ENCODE assay signal across 1 cellular context in the genomic region with DNA sequence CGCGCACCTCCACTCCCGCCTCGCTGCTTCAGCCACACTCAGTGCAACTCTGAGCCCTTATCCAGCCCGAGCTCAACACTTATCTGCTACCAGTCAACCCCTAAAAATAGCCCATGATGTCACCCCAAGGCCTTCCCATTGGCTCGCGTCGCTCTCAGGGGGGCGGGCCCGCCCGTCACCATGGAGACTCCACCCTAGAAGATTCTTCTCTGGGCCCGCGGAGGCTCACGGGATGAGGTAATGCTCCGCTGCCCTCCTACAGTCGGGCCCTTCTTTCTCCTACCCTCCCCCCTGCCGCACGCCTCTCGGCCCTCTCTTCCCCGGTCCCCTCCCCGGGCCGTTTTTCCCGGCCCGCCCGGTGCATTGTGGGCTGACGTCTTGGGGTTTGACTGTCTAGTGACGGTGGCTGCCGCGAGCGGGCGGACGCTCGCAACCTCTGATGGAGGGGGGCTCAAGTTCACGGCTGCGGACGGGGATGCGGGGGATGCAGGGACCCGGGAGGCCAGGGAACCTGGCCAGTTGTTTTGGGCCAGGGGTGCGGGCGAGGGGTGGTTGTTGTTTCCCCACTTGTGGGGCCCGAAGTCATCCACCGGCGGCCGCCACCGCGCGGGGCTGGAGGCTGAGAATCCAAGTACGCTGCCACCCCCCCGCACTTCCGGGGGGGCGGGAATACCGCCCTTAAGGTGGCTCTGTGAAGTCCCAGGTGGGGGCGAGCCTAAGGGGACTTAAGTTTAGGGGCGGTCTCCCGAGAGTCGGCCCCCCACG.
TF ChIP-seq lines count a peak whose summit lies in the region.

Gene JUN (minus strand): TSS at position 55 of the 765 bp plus-strand sequence. CDS start 977 bp downstream, outside the sequence.

TF ChIP-seq in K562, 482 proteins besides CTCF, POLR2A, EP300 and RAD21 (continued from another document and continues in another):
- TF ChIP-seq MBD1 (CRISPR knock-in tag; IDR thresholded peaks at IDR 0.05), result no peak
- TF ChIP-seq ZNF79 (CRISPR knock-in tag; IDR thresholded peaks at IDR 0.05; ENCODE audit: low read depth), result no peak
- no peak for TF ChIP-seq FOXA1 (IDR thresholded peaks at IDR 0.05; ENCODE audit: borderline replicate concordance)
- peak; percentile 95 for TF ChIP-seq ETV1 (tag; conservative IDR thresholded peaks at IDR 0.05; ENCODE audit: low read depth)
- TF ChIP-seq SIN3B (IDR thresholded peaks at IDR 0.05; ENCODE audit: low read depth), result peak; percentile 48
- TF ChIP-seq SMC3 (conservative IDR thresholded peaks at IDR 0.05; ENCODE audit: insufficient read depth, low read depth, low read length), result no peak
- peak; percentile 63 to 76; a peak in 3 of 4 replicates for TF ChIP-seq TBL1XR1 (IDR thresholded peaks at IDR 0.05; ENCODE audit: low read length in 2 of 2)
- TF ChIP-seq NCOA2 (IDR thresholded peaks at IDR 0.05; ENCODE audit: partially characterized antibody in 2 of 2), result no peak
- TF ChIP-seq ZNF175 (CRISPR knock-in tag; IDR thresholded peaks at IDR 0.05; ENCODE audit: low read depth), result peak; percentile 36
- TF ChIP-seq ELK3 (CRISPR knock-in tag; IDR thresholded peaks at IDR 0.05), result no peak
- TF ChIP-seq HDAC3 (IDR thresholded peaks at IDR 0.05; ENCODE audit: borderline replicate concordance, partially characterized antibody), result peak; percentile 69
- no peak for TF ChIP-seq KLF10 (CRISPR knock-in tag; IDR thresholded peaks at IDR 0.05)
- TF ChIP-seq, protein P1, sequence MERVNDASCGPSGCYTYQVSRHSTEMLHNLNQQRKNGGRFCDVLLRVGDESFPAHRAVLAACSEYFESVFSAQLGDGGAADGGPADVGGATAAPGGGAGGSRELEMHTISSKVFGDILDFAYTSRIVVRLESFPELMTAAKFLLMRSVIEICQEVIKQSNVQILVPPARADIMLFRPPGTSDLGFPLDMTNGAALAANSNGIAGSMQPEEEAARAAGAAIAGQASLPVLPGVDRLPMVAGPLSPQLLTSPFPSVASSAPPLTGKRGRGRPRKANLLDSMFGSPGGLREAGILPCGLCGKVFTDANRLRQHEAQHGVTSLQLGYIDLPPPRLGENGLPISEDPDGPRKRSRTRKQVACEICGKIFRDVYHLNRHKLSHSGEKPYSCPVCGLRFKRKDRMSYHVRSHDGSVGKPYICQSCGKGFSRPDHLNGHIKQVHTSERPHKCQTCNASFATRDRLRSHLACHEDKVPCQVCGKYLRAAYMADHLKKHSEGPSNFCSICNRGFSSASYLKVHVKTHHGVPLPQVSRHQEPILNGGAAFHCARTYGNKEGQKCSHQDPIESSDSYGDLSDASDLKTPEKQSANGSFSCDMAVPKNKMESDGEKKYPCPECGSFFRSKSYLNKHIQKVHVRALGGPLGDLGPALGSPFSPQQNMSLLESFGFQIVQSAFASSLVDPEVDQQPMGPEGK (CRISPR knock-in tag; IDR thresholded peaks at IDR 0.05; ENCODE audit: borderline replicate concordance), result no peak
- TF ChIP-seq ZNF395 (CRISPR knock-in tag; IDR thresholded peaks at IDR 0.05), result no peak; the same call in 1 of the 2 replicates
- TF ChIP-seq HNRNPLL (IDR thresholded peaks at IDR 0.05; ENCODE audit: low read depth, low read length, poor library complexity, severe bottlenecking), result peak; percentile 31
- TF ChIP-seq, protein P2, sequence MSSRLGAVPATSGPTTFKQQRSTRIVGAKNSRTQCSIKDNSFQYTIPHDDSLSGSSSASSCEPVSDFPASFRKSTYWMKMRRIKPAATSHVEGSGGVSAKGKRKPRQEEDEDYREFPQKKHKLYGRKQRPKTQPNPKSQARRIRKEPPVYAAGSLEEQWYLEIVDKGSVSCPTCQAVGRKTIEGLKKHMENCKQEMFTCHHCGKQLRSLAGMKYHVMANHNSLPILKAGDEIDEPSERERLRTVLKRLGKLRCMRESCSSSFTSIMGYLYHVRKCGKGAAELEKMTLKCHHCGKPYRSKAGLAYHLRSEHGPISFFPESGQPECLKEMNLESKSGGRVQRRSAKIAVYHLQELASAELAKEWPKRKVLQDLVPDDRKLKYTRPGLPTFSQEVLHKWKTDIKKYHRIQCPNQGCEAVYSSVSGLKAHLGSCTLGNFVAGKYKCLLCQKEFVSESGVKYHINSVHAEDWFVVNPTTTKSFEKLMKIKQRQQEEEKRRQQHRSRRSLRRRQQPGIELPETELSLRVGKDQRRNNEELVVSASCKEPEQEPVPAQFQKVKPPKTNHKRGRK (tag; IDR thresholded peaks at IDR 0.05), result no peak
- TF ChIP-seq MXI1 (IDR thresholded peaks at IDR 0.05; ENCODE audit: low read depth, low read length), result peak; percentile 72
- TF ChIP-seq ZC3H8 (IDR thresholded peaks at IDR 0.05), result no peak
- TF ChIP-seq SREBF2 (CRISPR knock-in tag; IDR thresholded peaks at IDR 0.05), result no peak
- TF ChIP-seq HDAC2 (IDR thresholded peaks at IDR 0.05), result 0 out of 2 replicates have a peak, but pooled peaks have one; percentile 16
- no peak for TF ChIP-seq NFATC3 (IDR thresholded peaks at IDR 0.05)
- peak; percentile 68 for TF ChIP-seq FOXM1 (IDR thresholded peaks at IDR 0.05; ENCODE audit: low read depth)
- TF ChIP-seq FOXM1 (CRISPR knock-in tag; IDR thresholded peaks at IDR 0.05; ENCODE audit: low read depth), result no peak; the same call in 1 of the 2 replicates
- TF ChIP-seq ZNF134 (CRISPR knock-in tag; conservative IDR thresholded peaks at IDR 0.05), result no peak
- TF ChIP-seq TGIF2 (CRISPR knock-in tag; IDR thresholded peaks at IDR 0.05), result no peak; the same call in 1 of the 2 replicates
- TF ChIP-seq, protein P3, sequence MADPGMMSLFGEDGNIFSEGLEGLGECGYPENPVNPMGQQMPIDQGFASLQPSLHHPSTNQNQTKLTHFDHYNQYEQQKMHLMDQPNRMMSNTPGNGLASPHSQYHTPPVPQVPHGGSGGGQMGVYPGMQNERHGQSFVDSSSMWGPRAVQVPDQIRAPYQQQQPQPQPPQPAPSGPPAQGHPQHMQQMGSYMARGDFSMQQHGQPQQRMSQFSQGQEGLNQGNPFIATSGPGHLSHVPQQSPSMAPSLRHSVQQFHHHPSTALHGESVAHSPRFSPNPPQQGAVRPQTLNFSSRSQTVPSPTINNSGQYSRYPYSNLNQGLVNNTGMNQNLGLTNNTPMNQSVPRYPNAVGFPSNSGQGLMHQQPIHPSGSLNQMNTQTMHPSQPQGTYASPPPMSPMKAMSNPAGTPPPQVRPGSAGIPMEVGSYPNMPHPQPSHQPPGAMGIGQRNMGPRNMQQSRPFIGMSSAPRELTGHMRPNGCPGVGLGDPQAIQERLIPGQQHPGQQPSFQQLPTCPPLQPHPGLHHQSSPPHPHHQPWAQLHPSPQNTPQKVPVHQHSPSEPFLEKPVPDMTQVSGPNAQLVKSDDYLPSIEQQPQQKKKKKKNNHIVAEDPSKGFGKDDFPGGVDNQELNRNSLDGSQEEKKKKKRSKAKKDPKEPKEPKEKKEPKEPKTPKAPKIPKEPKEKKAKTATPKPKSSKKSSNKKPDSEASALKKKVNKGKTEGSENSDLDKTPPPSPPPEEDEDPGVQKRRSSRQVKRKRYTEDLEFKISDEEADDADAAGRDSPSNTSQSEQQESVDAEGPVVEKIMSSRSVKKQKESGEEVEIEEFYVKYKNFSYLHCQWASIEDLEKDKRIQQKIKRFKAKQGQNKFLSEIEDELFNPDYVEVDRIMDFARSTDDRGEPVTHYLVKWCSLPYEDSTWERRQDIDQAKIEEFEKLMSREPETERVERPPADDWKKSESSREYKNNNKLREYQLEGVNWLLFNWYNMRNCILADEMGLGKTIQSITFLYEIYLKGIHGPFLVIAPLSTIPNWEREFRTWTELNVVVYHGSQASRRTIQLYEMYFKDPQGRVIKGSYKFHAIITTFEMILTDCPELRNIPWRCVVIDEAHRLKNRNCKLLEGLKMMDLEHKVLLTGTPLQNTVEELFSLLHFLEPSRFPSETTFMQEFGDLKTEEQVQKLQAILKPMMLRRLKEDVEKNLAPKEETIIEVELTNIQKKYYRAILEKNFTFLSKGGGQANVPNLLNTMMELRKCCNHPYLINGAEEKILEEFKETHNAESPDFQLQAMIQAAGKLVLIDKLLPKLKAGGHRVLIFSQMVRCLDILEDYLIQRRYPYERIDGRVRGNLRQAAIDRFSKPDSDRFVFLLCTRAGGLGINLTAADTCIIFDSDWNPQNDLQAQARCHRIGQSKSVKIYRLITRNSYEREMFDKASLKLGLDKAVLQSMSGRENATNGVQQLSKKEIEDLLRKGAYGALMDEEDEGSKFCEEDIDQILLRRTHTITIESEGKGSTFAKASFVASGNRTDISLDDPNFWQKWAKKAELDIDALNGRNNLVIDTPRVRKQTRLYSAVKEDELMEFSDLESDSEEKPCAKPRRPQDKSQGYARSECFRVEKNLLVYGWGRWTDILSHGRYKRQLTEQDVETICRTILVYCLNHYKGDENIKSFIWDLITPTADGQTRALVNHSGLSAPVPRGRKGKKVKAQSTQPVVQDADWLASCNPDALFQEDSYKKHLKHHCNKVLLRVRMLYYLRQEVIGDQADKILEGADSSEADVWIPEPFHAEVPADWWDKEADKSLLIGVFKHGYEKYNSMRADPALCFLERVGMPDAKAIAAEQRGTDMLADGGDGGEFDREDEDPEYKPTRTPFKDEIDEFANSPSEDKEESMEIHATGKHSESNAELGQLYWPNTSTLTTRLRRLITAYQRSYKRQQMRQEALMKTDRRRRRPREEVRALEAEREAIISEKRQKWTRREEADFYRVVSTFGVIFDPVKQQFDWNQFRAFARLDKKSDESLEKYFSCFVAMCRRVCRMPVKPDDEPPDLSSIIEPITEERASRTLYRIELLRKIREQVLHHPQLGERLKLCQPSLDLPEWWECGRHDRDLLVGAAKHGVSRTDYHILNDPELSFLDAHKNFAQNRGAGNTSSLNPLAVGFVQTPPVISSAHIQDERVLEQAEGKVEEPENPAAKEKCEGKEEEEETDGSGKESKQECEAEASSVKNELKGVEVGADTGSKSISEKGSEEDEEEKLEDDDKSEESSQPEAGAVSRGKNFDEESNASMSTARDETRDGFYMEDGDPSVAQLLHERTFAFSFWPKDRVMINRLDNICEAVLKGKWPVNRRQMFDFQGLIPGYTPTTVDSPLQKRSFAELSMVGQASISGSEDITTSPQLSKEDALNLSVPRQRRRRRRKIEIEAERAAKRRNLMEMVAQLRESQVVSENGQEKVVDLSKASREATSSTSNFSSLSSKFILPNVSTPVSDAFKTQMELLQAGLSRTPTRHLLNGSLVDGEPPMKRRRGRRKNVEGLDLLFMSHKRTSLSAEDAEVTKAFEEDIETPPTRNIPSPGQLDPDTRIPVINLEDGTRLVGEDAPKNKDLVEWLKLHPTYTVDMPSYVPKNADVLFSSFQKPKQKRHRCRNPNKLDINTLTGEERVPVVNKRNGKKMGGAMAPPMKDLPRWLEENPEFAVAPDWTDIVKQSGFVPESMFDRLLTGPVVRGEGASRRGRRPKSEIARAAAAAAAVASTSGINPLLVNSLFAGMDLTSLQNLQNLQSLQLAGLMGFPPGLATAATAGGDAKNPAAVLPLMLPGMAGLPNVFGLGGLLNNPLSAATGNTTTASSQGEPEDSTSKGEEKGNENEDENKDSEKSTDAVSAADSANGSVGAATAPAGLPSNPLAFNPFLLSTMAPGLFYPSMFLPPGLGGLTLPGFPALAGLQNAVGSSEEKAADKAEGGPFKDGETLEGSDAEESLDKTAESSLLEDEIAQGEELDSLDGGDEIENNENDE (IDR thresholded peaks at IDR 0.05; ENCODE audit: low read depth, low read length), result no peak
- no peak for TF ChIP-seq ESRRB (CRISPR knock-in tag; IDR thresholded peaks at IDR 0.05; ENCODE audit: borderline replicate concordance)
- TF ChIP-seq ZNF75A (CRISPR knock-in tag; IDR thresholded peaks at IDR 0.05), result no peak
- TF ChIP-seq ZNF324 (CRISPR knock-in tag; IDR thresholded peaks at IDR 0.05), result no peak; the same call in 1 of the 2 replicates
- no peak for TF ChIP-seq POLR3A (IDR thresholded peaks at IDR 0.05; ENCODE audit: borderline replicate concordance, extremely low read depth, insufficient read depth, insufficient read length)
- TF ChIP-seq SRSF7 (optimal IDR thresholded peaks at IDR 0.05; ENCODE audit: low read depth, low read length), result no peak
- no peak for TF ChIP-seq HNRNPUL1 (IDR thresholded peaks at IDR 0.05; ENCODE audit: low read length)
- peak in 1 of 2 experiments; percentile 46; a peak in 2 of 4 replicates for TF ChIP-seq MLLT1 (IDR thresholded peaks at IDR 0.05)
- TF ChIP-seq CHD1 (IDR thresholded peaks at IDR 0.05; ENCODE audit: low read length), result no peak
- TF ChIP-seq ILF3 (IDR thresholded peaks at IDR 0.05; ENCODE audit: borderline replicate concordance), result no peak
- TF ChIP-seq ZNF431 (CRISPR knock-in tag; IDR thresholded peaks at IDR 0.05), result no peak
- TF ChIP-seq EZH2 (IDR thresholded peaks at IDR 0.05; ENCODE audit: borderline replicate concordance, low read depth, low read length), result no peak
